ENCODE assay signal across 14 cellular contexts in genomic region chr17:66415366-66416206, GRCh38.
A peak's percentile ranks its signal among the peaks of the same experiment; 100 is the strongest.
DNase-seq lines count a peak whose midpoint lies in the region; ATAC-seq and TF ChIP-seq lines count a peak whose summit lies in the region.
"Had no signal": no experiment of that assay in that cellular context is flagged by ENCODE, and none has a peak within 500 bp of the region (broad histone marks: within the 10 kb centered on the region; RNA-seq: fewer than 3 reads in every experiment).

No MANE protein-coding gene starts in this region.

- no peaks in the 10 kb centered on the region for H3K36me3 ChIP-seq in left lung

- no peak for ATAC-seq in activated naive CD8-positive, alpha-beta T cell treated with anti-CD3 and anti-CD28 coated beads, Interleukin-2, amount 50 U/mL, for 24 hours
- ATAC-seq in left lung, result peak; percentile 79
- ATAC-seq: activated T-helper 17 cell treated with anti-CD3 and anti-CD28 coated beads, Interleukin-2, amount 50 U/mL, for 72 hours had no signal

- intact Hi-C loops in left lung (cut with DNase I), result no loop called here

- no peak for DNase-seq in activated naive CD8-positive, alpha-beta T cell treated with anti-CD3 and anti-CD28 coated beads, Interleukin-2, amount 50 U/mL, for 24 hours
- peak; percentile 59 for DNase-seq in SW480 (ENCODE audit: low spot score)
- DNase-seq in left lung, result no peak
- DNase-seq in type B pancreatic cell (ENCODE audit: extremely low spot score, unreplicated experiment), result no peak
- no peak for DNase-seq in mesothelial cell of epicardium (ENCODE audit: low spot score in 2 of 2, unreplicated experiment in 2 of 2)
- no peak for DNase-seq in NCI-H2081 (lab: John Stamatoyannopoulos, UW)
- DNase-seq in putamen (ENCODE audit: low spot score), result no peak
- DNase-seq: NCI-H1105, NCI-H226 had no signal

- peak overlapping the region; percentile 35 for H3K4me3 Mint-ChIP-seq in activated naive CD8-positive, alpha-beta T cell
- H3K4me3 Mint-ChIP-seq in activated naive CD8-positive, alpha-beta T cell treated with anti-CD3 and anti-CD28 coated beads, Interleukin-2, amount 50 U/mL, for 24 hours, result no peak overlapping the region
- peak overlapping the region; percentile 55 for H3K4me3 Mint-ChIP-seq in type B pancreatic cell
- H3K4me3 Mint-ChIP-seq in mesothelial cell of epicardium, result no peak overlapping the region
- H3K4me3 Mint-ChIP-seq: activated T-helper 17 cell treated with anti-CD3 and anti-CD28 coated beads, Interleukin-2, amount 50 U/mL, for 72 hours; IgD-negative memory B cell; T-helper 1 cell treated with Interleukin-12 subunit alpha and Interleukin-12 subunit beta and Interleukin-4 antibody, amounts not matched to agents 30 μg/mL and 1 μg/mL, for 36 hours had no signal

- H3K27me3 Mint-ChIP-seq in activated naive CD8-positive, alpha-beta T cell, result no peaks in the 10 kb centered on the region
- H3K27me3 Mint-ChIP-seq in activated naive CD8-positive, alpha-beta T cell treated with anti-CD3 and anti-CD28 coated beads, Interleukin-2, amount 50 U/mL, for 24 hours, result no peaks in the 10 kb centered on the region
- H3K27me3 Mint-ChIP-seq in type B pancreatic cell, result no peaks in the 10 kb centered on the region
- no peaks in the 10 kb centered on the region for H3K27me3 Mint-ChIP-seq in mesothelial cell of epicardium (ENCODE audit: low read depth)
- H3K27me3 Mint-ChIP-seq: activated T-helper 17 cell treated with anti-CD3 and anti-CD28 coated beads, Interleukin-2, amount 50 U/mL, for 72 hours had no signal

- no peak overlapping the region for H3K27ac ChIP-seq in left lung
- H3K27ac ChIP-seq: skin epidermis had no signal

- TF ChIP-seq CTCF in left lung (IDR thresholded peaks at IDR 0.05), result no peak
- no peak for TF ChIP-seq CTCF in type B pancreatic cell (conservative IDR thresholded peaks at IDR 0.05)
- no peak for TF ChIP-seq CTCF in mesothelial cell of epicardium (IDR thresholded peaks at IDR 0.05; ENCODE audit: unreplicated experiment)

- no peak overlapping the region for H3K4me3 ChIP-seq in left lung
- H3K4me3 ChIP-seq: skin epidermis had no signal

- H3K9me3 ChIP-seq in left lung, result no peaks in the 10 kb centered on the region

- peaks cover 74% of the 10 kb centered on the region for H3K4me1 Mint-ChIP-seq in activated naive CD8-positive, alpha-beta T cell (ENCODE audit: low read depth)
- peaks cover 67% of the 10 kb centered on the region for H3K4me1 Mint-ChIP-seq in activated naive CD8-positive, alpha-beta T cell treated with anti-CD3 and anti-CD28 coated beads, Interleukin-2, amount 50 U/mL, for 24 hours
- H3K4me1 Mint-ChIP-seq in type B pancreatic cell (ENCODE audit: unreplicated experiment) (peaks cover 31% of the 10 kb centered on the region), mesothelial cell of epicardium (peaks cover 6% of the 10 kb centered on the region)

- H3K36me3 Mint-ChIP-seq in activated naive CD8-positive, alpha-beta T cell, result peaks cover 7% of the 10 kb centered on the region
- H3K36me3 Mint-ChIP-seq in activated naive CD8-positive, alpha-beta T cell treated with anti-CD3 and anti-CD28 coated beads, Interleukin-2, amount 50 U/mL, for 24 hours (ENCODE audit: low read depth), result peaks cover 15% of the 10 kb centered on the region
- H3K36me3 Mint-ChIP-seq in type B pancreatic cell (no peaks in the 10 kb centered on the region), mesothelial cell of epicardium (no peaks in the 10 kb centered on the region)

- H3K27me3 ChIP-seq in left lung, result no peaks in the 10 kb centered on the region

- peak overlapping the region; percentile 89 for H3K27ac Mint-ChIP-seq in activated naive CD8-positive, alpha-beta T cell
- no peak overlapping the region for H3K27ac Mint-ChIP-seq in activated naive CD8-positive, alpha-beta T cell treated with anti-CD3 and anti-CD28 coated beads, Interleukin-2, amount 50 U/mL, for 24 hours
- H3K27ac Mint-ChIP-seq in type B pancreatic cell, result no peak overlapping the region
- no peak overlapping the region for H3K27ac Mint-ChIP-seq in mesothelial cell of epicardium
- H3K27ac Mint-ChIP-seq: IgD-negative memory B cell; T-helper 1 cell treated with Interleukin-12 subunit alpha and Interleukin-12 subunit beta and Interleukin-4 antibody, amounts not matched to agents 30 μg/mL and 1 μg/mL, for 36 hours had no signal

- no peaks in the 10 kb centered on the region for H3K4me1 ChIP-seq in left lung

- H3K9me3 Mint-ChIP-seq in activated naive CD8-positive, alpha-beta T cell (ENCODE audit: low read depth), result no peaks in the 10 kb centered on the region
- no peaks in the 10 kb centered on the region for H3K9me3 Mint-ChIP-seq in activated naive CD8-positive, alpha-beta T cell treated with anti-CD3 and anti-CD28 coated beads, Interleukin-2, amount 50 U/mL, for 24 hours
- H3K9me3 Mint-ChIP-seq in type B pancreatic cell (no peaks in the 10 kb centered on the region), mesothelial cell of epicardium (no peaks in the 10 kb centered on the region)
- H3K9me3 Mint-ChIP-seq: activated T-helper 17 cell treated with anti-CD3 and anti-CD28 coated beads, Interleukin-2, amount 50 U/mL, for 72 hours had no signal

Comparison
In these comparisons a context has a peak if more than half of its experiments do, and no peak if none do; other contexts are left out.
1. H3K4me3 Mint-ChIP-seq: peak in activated naive CD8-positive, alpha-beta T cell (single experiment) and type B pancreatic cell (single experiment); none in activated naive CD8-positive, alpha-beta T cell treated with anti-CD3 and anti-CD28 coated beads, Interleukin-2, amount 50 U/mL, for 24 hours (single experiment) and mesothelial cell of epicardium (single experiment).